ENCODE assay signal across 11 cellular contexts in the genomic region with DNA sequence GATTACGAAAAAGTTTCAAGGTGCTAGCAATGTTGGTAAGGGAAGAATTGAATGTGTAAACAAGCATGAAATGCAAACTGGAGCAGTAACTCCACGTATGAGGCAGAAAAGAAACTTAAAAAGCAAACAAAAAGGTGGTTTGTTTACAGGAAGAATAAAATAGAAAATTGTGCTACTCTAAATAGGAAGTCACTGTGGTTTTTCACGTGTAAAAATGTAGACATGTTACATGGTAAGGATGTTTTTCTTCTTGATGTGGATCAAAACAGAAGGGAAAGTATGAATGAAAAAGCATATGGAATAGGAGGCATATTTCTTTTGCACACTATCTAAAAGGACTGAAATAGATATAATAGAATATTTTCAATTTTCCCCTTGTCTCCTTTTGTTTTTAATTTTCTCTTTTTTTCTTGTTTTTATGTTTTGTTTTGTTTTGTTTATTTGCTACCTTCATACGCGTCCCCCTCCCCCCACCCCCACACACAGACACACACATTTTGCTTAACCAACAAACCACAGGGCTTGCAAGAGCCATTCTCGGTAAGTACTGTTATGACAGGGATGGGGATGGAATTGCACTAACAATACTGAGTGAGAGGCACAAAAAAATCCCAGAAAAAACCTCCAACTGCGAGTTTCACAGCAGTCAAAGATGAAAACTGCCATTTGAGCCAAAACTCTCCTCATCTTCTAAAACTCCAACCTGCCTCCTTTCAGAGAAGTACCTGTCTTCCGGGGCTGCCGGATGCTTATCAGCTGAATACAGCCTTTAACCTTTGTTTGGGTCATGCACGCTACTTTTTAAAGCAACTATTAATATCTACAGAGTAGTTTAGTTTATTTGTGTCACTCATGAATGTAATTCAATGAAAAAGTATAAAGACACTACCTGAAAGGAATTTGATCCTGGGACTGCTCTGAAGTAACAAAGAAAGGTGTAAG.
DNase-seq lines count a peak whose midpoint lies in the region; ATAC-seq and TF ChIP-seq lines count a peak whose summit lies in the region.
"Had no signal": no experiment of that assay in that cellular context is flagged by ENCODE, and none has a peak within 500 bp of the region (broad histone marks: within the 10 kb centered on the region; RNA-seq: fewer than 3 reads in every experiment).

No MANE protein-coding gene starts in this region.

- H4K20me1 ChIP-seq in KMS-11 (ENCODE audit: insufficient read depth), result no peaks in the 10 kb centered on the region

- H3K9me3 Mint-ChIP-seq in activated T-cell treated with anti-CD3 and anti-CD28 coated beads, Interleukin-2, amount 50 U/mL, for 4 hours, result no peaks in the 10 kb centered on the region
- no peaks in the 10 kb centered on the region for H3K9me3 Mint-ChIP-seq in stimulated activated memory B cell treated with anti-CD40 and anti-IgM and Interleukin-4, amounts not matched to agents 10 μg/mL and 1 μg/mL and 100 μg/mL, for 72 hours

- H3K9me3 ChIP-seq in colonic mucosa, result no peaks in the 10 kb centered on the region

- peak overlapping the region; percentile 39 for H2AFZ ChIP-seq in KMS-11 (ENCODE audit: low read depth)

- peak in 1 of 2 donors; percentile 58 for ATAC-seq in activated T-cell treated with anti-CD3 and anti-CD28 coated beads, Interleukin-2, amount 50 U/mL, for 4 hours
- peak; percentile 78 for ATAC-seq in HG02571 (IDR thresholded peaks at IDR 0.05; ENCODE audit: unreplicated experiment)
- no peak for ATAC-seq in stimulated activated memory B cell treated with anti-CD40 and anti-IgM and Interleukin-4, amounts not matched to agents 10 μg/mL and 1 μg/mL and 100 μg/mL, for 72 hours

- H3K4me3 ChIP-seq in KMS-11 (IDR thresholded peaks at IDR 0.05; ENCODE audit: insufficient read depth, low read depth, low read length), result no peak overlapping the region
- H3K4me3 ChIP-seq in colonic mucosa, result no peak overlapping the region

- H3K4me1 ChIP-seq in KMS-11 (ENCODE audit: low read depth, poor library complexity, severe bottlenecking), result peaks cover 38% of the 10 kb centered on the region
- no peaks in the 10 kb centered on the region for H3K4me1 ChIP-seq in colonic mucosa

- H3K27me3 Mint-ChIP-seq in activated T-cell treated with anti-CD3 and anti-CD28 coated beads, Interleukin-2, amount 50 U/mL, for 4 hours (ENCODE audit: low read depth), result no peaks in the 10 kb centered on the region
- H3K27me3 Mint-ChIP-seq in stimulated activated memory B cell treated with anti-CD40 and anti-IgM and Interleukin-4, amounts not matched to agents 10 μg/mL and 1 μg/mL and 100 μg/mL, for 72 hours, result peaks cover 9% of the 10 kb centered on the region

- H3K36me3 ChIP-seq in KMS-11 (ENCODE audit: insufficient read depth) (no peaks in the 10 kb centered on the region), colonic mucosa (no peaks in the 10 kb centered on the region)

- H3K27me3 ChIP-seq in KMS-11 (ENCODE audit: insufficient read depth, low read depth), result no peaks in the 10 kb centered on the region
- no peaks in the 10 kb centered on the region for H3K27me3 ChIP-seq in colonic mucosa

- H3K27ac ChIP-seq in KMS-11 (peak overlapping the region; percentile 26; the same call in 1 of the 2 replicates), colonic mucosa (no peak overlapping the region)

- peak overlapping the region; percentile 89 for H3K4me2 ChIP-seq in KMS-11

- no peaks in the 10 kb centered on the region for H3K79me2 ChIP-seq in KMS-11 (ENCODE audit: insufficient read depth, low read depth)

- intact Hi-C loops in colonic mucosa (cut with DNase I), result no loop called here

- DNase-seq in activated T-cell treated with anti-CD3 and anti-CD28 coated beads, Interleukin-2, amount 50 U/mL, for 4 hours, result no peak
- no peak for DNase-seq in activated T-cell treated with anti-CD3 and anti-CD28 coated beads, Interleukin-2, amount 50 U/mL, for 1 hour
- DNase-seq in NCI-H510A treated with DMSO at 0.1 percent for 48 hours (lab: John Stamatoyannopoulos, UW) (no peak), C1 segment of cervical spinal cord (lab: John Stamatoyannopoulos, UW) (no peak), colonic mucosa (no peak)
- DNase-seq: activated naive CD4-positive, alpha-beta T cell treated with anti-CD3 and anti-CD28 coated beads, Interleukin-2, amount 50 U/mL, for 16 hours; NCI-H526 treated with DMSO at 0.1 percent for 48 hours; occipital lobe had no signal

- H3K27ac Mint-ChIP-seq in stimulated activated memory B cell treated with anti-CD40 and anti-IgM and Interleukin-4, amounts not matched to agents 10 μg/mL and 1 μg/mL and 100 μg/mL, for 72 hours, result peak overlapping the region; percentile 37

- H3K36me3 Mint-ChIP-seq in activated T-cell treated with anti-CD3 and anti-CD28 coated beads, Interleukin-2, amount 50 U/mL, for 4 hours (ENCODE audit: insufficient read depth), result no peaks in the 10 kb centered on the region
- no peaks in the 10 kb centered on the region for H3K36me3 Mint-ChIP-seq in stimulated activated memory B cell treated with anti-CD40 and anti-IgM and Interleukin-4, amounts not matched to agents 10 μg/mL and 1 μg/mL and 100 μg/mL, for 72 hours

- H3K9ac ChIP-seq in KMS-11 (0 out of 2 replicates have a peak overlapping the region, but pooled peaks have one; percentile 26), colonic mucosa (ENCODE audit: low read depth in 2 of 2, low read length in 2 of 2) (no peak overlapping the region)

- peak overlapping the region; percentile 26 for H3K4me3 Mint-ChIP-seq in activated T-cell treated with anti-CD3 and anti-CD28 coated beads, Interleukin-2, amount 50 U/mL, for 4 hours
- H3K4me3 Mint-ChIP-seq in stimulated activated memory B cell treated with anti-CD40 and anti-IgM and Interleukin-4, amounts not matched to agents 10 μg/mL and 1 μg/mL and 100 μg/mL, for 72 hours, result no peak overlapping the region

- H3K4me1 Mint-ChIP-seq in activated T-cell treated with anti-CD3 and anti-CD28 coated beads, Interleukin-2, amount 50 U/mL, for 4 hours (ENCODE audit: low read depth), result peaks cover 17% of the 10 kb centered on the region
- H3K4me1 Mint-ChIP-seq in stimulated activated memory B cell treated with anti-CD40 and anti-IgM and Interleukin-4, amounts not matched to agents 10 μg/mL and 1 μg/mL and 100 μg/mL, for 72 hours, result no peaks in the 10 kb centered on the region

- TF ChIP-seq CTCF in KMS-11 (conservative IDR thresholded peaks at IDR 0.05; ENCODE audit: low read depth, low read length) (no peak), colonic mucosa (IDR thresholded peaks at IDR 0.05) (no peak)
